ENCODE assay signal across 2 cellular contexts in the genomic region with DNA sequence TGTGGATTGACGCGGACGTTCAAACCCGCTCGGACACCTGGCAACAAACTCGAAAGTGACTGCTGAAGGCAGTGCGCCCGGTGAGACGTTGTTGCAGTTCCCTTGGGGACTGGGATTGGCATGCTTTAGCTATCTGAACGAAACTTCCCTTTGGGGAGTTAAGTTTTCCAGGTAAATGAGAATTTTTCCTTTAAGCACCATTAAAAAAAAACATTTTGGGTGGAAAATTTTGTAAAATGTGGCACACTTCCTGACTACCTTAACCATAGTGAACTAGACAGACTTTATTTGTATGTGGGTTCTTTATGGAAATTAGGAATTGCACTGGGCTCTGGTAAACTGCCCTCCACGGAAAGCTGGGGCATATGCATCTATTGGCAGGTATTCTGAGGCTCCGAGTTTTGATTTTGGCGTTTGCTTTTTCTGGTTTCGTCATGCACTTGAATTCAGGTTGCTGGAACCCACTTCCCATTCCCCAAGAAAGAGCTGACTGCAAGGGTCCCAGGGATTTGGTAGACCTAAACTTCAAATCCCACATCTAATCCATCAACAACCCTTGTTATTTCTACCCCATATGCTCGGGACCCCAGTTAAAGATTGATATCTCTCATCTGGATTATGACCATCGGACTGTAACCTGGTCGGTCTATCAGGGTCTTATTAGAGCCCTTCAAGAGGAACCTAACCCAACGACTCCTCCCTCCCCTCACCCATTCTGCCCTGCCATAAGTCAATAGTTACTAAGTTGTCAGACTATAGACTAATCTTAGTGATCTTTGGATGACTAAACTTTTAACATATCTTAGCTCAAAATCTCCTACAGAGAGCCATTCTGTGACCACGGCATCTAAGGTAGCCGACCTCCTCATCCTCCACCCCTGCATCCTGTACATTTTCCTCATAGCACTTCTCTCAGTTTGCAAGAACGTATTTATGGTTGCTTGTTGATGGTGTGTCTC.
TF ChIP-seq lines count a peak whose summit lies in the region.

No MANE protein-coding gene starts in this region.

TF ChIP-seq in A549, 52 proteins besides CTCF, POLR2A, EP300 and RAD21 (continued from another document):
- no peak for TF ChIP-seq ELK1 (IDR thresholded peaks at IDR 0.05; ENCODE audit: low read depth, low read length)
- TF ChIP-seq HMGXB4 (CRISPR knock-in tag; IDR thresholded peaks at IDR 0.05; ENCODE audit: borderline replicate concordance): no peak

TF ChIP-seq in HEK293, 187 proteins besides CTCF, POLR2A, EP300 and RAD21 (continued from another document and continues in another):
- TF ChIP-seq ZNF692 (tag by site-specific recombination; IDR thresholded peaks at IDR 0.05): no peak
- no peak for TF ChIP-seq ZNF112 (tag by site-specific recombination; IDR thresholded peaks at IDR 0.05)
- no peak for TF ChIP-seq ZNF530 (tag by site-specific recombination; IDR thresholded peaks at IDR 0.05; ENCODE audit: low read depth)
- TF ChIP-seq ZNF248 (tag by site-specific recombination; IDR thresholded peaks at IDR 0.05): no peak
- no peak for TF ChIP-seq ZSCAN16 (tag by site-specific recombination; IDR thresholded peaks at IDR 0.05)
- no peak for TF ChIP-seq ZNF747 (tag by site-specific recombination; IDR thresholded peaks at IDR 0.05)
- TF ChIP-seq ZNF2 (tag by site-specific recombination; IDR thresholded peaks at IDR 0.05): peak; percentile 1; the same call in 1 of the 2 replicates
- TF ChIP-seq ZNF561 (tag by site-specific recombination; IDR thresholded peaks at IDR 0.05; ENCODE audit: borderline replicate concordance): peak; percentile 11; the same call in 1 of the 2 replicates
- peak; percentile 3; the same call in 1 of the 2 replicates for TF ChIP-seq IKZF3 (tag by site-specific recombination; IDR thresholded peaks at IDR 0.05)
- TF ChIP-seq ZFHX2 (tag by site-specific recombination; conservative IDR thresholded peaks at IDR 0.05): no peak
- no peak for TF ChIP-seq ZNF701 (tag by site-specific recombination; IDR thresholded peaks at IDR 0.05)
- TF ChIP-seq ZNF423 (tag by site-specific recombination; IDR thresholded peaks at IDR 0.05): peak; percentile 52; the same call in 1 of the 2 replicates
- no peak for TF ChIP-seq ZEB2 (tag by site-specific recombination; IDR thresholded peaks at IDR 0.05)
- no peak for TF ChIP-seq KLF10 (tag by site-specific recombination; IDR thresholded peaks at IDR 0.05)
- no peak for TF ChIP-seq KLF7 (tag by site-specific recombination; IDR thresholded peaks at IDR 0.05; ENCODE audit: borderline replicate concordance)
- TF ChIP-seq ZNF776 (tag by site-specific recombination; IDR thresholded peaks at IDR 0.05; ENCODE audit: borderline replicate concordance): no peak
- no peak for TF ChIP-seq ZNF626 (tag by site-specific recombination; IDR thresholded peaks at IDR 0.05)
- TF ChIP-seq, protein P1, sequence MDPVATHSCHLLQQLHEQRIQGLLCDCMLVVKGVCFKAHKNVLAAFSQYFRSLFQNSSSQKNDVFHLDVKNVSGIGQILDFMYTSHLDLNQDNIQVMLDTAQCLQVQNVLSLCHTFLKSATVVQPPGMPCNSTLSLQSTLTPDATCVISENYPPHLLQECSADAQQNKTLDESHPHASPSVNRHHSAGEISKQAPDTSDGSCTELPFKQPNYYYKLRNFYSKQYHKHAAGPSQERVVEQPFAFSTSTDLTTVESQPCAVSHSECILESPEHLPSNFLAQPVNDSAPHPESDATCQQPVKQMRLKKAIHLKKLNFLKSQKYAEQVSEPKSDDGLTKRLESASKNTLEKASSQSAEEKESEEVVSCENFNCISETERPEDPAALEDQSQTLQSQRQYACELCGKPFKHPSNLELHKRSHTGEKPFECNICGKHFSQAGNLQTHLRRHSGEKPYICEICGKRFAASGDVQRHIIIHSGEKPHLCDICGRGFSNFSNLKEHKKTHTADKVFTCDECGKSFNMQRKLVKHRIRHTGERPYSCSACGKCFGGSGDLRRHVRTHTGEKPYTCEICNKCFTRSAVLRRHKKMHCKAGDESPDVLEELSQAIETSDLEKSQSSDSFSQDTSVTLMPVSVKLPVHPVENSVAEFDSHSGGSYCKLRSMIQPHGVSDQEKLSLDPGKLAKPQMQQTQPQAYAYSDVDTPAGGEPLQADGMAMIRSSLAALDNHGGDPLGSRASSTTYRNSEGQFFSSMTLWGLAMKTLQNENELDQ (tag by site-specific recombination; IDR thresholded peaks at IDR 0.05; ENCODE audit: low read depth): no peak
- TF ChIP-seq, protein P2, sequence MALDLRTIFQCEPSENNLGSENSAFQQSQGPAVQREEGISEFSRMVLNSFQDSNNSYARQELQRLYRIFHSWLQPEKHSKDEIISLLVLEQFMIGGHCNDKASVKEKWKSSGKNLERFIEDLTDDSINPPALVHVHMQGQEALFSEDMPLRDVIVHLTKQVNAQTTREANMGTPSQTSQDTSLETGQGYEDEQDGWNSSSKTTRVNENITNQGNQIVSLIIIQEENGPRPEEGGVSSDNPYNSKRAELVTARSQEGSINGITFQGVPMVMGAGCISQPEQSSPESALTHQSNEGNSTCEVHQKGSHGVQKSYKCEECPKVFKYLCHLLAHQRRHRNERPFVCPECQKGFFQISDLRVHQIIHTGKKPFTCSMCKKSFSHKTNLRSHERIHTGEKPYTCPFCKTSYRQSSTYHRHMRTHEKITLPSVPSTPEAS (tag by site-specific recombination; IDR thresholded peaks at IDR 0.05): no peak
- TF ChIP-seq OSR2 (tag by site-specific recombination; IDR thresholded peaks at IDR 0.05): no peak
- TF ChIP-seq ZNF416 (tag by site-specific recombination; IDR thresholded peaks at IDR 0.05): no peak
- TF ChIP-seq OVOL3 (tag by site-specific recombination; IDR thresholded peaks at IDR 0.05): no peak
- no peak for TF ChIP-seq ZNF157 (tag by site-specific recombination; IDR thresholded peaks at IDR 0.05)
- no peak for TF ChIP-seq ZFP3 (tag by site-specific recombination; IDR thresholded peaks at IDR 0.05; ENCODE audit: low read depth)
- TF ChIP-seq ELK4 (IDR thresholded peaks at IDR 0.05; ENCODE audit: borderline replicate concordance, low read depth, low read length): no peak
- no peak for TF ChIP-seq ZNF830 (tag by site-specific recombination; IDR thresholded peaks at IDR 0.05; ENCODE audit: low read depth)
- TF ChIP-seq ZNF610 (tag by site-specific recombination; IDR thresholded peaks at IDR 0.05; ENCODE audit: borderline replicate concordance): no peak
- TF ChIP-seq ZNF660 (tag by site-specific recombination; IDR thresholded peaks at IDR 0.05): 0 out of 2 replicates have a peak, but pooled peaks have one; percentile 13
- no peak for TF ChIP-seq FEZF1 (tag by site-specific recombination; IDR thresholded peaks at IDR 0.05)
- no peak for TF ChIP-seq ZBTB48 (tag by site-specific recombination; IDR thresholded peaks at IDR 0.05)
- no peak for TF ChIP-seq ZFP37 (tag by site-specific recombination; IDR thresholded peaks at IDR 0.05)
- no peak for TF ChIP-seq SCRT2 (tag by site-specific recombination; IDR thresholded peaks at IDR 0.05)
- TF ChIP-seq GLI4 (tag by site-specific recombination; IDR thresholded peaks at IDR 0.05): no peak
- TF ChIP-seq, protein P3, sequence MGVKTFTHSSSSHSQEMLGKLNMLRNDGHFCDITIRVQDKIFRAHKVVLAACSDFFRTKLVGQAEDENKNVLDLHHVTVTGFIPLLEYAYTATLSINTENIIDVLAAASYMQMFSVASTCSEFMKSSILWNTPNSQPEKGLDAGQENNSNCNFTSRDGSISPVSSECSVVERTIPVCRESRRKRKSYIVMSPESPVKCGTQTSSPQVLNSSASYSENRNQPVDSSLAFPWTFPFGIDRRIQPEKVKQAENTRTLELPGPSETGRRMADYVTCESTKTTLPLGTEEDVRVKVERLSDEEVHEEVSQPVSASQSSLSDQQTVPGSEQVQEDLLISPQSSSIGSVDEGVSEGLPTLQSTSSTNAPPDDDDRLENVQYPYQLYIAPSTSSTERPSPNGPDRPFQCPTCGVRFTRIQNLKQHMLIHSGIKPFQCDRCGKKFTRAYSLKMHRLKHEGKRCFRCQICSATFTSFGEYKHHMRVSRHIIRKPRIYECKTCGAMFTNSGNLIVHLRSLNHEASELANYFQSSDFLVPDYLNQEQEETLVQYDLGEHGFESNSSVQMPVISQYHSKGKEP (tag by site-specific recombination; IDR thresholded peaks at IDR 0.05): no peak
- TF ChIP-seq, protein P4, sequence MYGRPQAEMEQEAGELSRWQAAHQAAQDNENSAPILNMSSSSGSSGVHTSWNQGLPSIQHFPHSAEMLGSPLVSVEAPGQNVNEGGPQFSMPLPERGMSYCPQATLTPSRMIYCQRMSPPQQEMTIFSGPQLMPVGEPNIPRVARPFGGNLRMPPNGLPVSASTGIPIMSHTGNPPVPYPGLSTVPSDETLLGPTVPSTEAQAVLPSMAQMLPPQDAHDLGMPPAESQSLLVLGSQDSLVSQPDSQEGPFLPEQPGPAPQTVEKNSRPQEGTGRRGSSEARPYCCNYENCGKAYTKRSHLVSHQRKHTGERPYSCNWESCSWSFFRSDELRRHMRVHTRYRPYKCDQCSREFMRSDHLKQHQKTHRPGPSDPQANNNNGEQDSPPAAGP (tag by site-specific recombination; IDR thresholded peaks at IDR 0.05): no peak
- TF ChIP-seq KLF16 (tag by site-specific recombination; IDR thresholded peaks at IDR 0.05): no peak
- TF ChIP-seq WT1 (tag by site-specific recombination; IDR thresholded peaks at IDR 0.05): no peak
- TF ChIP-seq ZNF792 (tag by site-specific recombination; IDR thresholded peaks at IDR 0.05): no peak
- TF ChIP-seq PRDM10 (tag by site-specific recombination; IDR thresholded peaks at IDR 0.05): 0 out of 2 replicates have a peak, but pooled peaks have one; percentile 37
- TF ChIP-seq ZNF239 (tag by site-specific recombination; IDR thresholded peaks at IDR 0.05): no peak
- TF ChIP-seq ZNF169 (tag by site-specific recombination; IDR thresholded peaks at IDR 0.05): no peak
- no peak for TF ChIP-seq ZNF184 (tag by site-specific recombination; IDR thresholded peaks at IDR 0.05)
- TF ChIP-seq ZIC2 (tag by site-specific recombination; IDR thresholded peaks at IDR 0.05): no peak
- no peak for TF ChIP-seq SETDB1 (IDR thresholded peaks at IDR 0.05; ENCODE audit: insufficient read length, low read length)
- TF ChIP-seq, protein P5, sequence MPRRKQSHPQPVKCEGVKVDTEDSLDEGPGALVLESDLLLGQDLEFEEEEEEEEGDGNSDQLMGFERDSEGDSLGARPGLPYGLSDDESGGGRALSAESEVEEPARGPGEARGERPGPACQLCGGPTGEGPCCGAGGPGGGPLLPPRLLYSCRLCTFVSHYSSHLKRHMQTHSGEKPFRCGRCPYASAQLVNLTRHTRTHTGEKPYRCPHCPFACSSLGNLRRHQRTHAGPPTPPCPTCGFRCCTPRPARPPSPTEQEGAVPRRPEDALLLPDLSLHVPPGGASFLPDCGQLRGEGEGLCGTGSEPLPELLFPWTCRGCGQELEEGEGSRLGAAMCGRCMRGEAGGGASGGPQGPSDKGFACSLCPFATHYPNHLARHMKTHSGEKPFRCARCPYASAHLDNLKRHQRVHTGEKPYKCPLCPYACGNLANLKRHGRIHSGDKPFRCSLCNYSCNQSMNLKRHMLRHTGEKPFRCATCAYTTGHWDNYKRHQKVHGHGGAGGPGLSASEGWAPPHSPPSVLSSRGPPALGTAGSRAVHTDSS (tag by site-specific recombination; IDR thresholded peaks at IDR 0.05): no peak
